ENCODE assay signal across 8 cellular contexts in the genomic region with DNA sequence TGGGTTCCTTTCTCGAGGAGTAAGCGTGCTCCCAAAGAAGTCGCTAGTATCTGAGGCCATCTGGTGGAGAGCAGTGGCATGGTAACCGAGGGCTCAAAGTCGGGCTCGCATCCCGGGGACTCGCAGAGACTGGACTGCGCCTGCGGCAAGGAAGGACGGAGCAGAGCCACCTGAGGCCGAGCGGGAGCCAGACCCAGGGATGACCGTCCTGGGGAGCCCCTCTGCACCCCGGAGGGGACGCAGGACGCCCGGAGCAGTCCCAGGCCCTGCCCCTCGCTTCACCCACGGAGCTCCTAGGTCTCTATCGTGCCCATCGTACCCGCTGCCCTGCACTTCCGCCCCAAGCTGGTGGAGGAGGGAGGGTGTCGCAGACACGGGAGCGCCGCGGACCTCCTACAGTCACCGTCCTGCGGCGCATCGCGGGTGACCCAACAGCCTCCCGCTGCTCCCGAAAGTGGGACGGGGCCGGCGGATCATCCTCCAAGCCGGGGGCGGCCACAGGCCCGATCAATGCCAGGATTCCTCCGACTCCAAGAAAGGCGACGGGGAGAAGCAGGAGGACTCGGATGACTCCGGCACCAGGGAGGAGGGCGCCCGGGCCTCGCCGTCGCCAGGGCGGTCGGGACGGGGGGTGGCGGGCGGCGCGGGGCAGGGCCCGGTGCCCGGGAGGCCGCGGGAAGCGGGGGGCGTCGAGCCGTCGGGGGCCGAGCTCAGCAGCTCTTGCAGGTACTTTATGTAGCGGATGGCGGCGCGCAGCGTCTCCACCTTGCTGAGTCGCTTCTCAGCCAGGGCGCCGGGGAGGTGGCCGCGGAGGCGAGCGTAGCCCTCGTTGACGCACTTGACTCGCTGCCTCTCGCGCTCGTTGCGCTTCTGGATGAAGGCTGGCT. TPM values are rescaled to one million over a fixed set of nuclear protein-coding genes. Genes with fewer than 3 reads are reported as not detected.
DNase-seq lines count a peak whose midpoint lies in the region; ATAC-seq and TF ChIP-seq lines count a peak whose summit lies in the region.

No MANE protein-coding gene starts in this region.

- H3K36me3 ChIP-seq in ES-I3 (ENCODE audit: insufficient read depth, low read length) (no peaks in the 10 kb centered on the region), SK-N-SH (replicated peaks in 1 of 2; ENCODE audit: control insufficient read depth in 1 of 2, insufficient read depth in 2 of 2, low read length in 1 of 2) (no peaks in the 10 kb centered on the region), testis (ENCODE audit: low read depth, missing control alignments) (no peaks in the 10 kb centered on the region)

- DNase-seq in HEK293T (ENCODE audit: extremely low spot score) (peak; percentile 96), NAMALWA (ENCODE audit: low spot score) (peak; percentile 87), SK-N-SH (peak; percentile 97), glomerular visceral epithelial cell (ENCODE audit: extremely low spot score) (peak; percentile 94), omental fat pad (ENCODE audit: low spot score) (peak; percentile 36), testis (peak; percentile 95)

- H3K27ac ChIP-seq in SK-N-SH (ENCODE audit: low read depth in 2 of 2, low read length in 1 of 2) (peak overlapping the region in 1 of 2 experiments; percentile 39; a peak in 1 of 4 replicates), testis (no peak overlapping the region)

- intact Hi-C loops in testis (cut with DNase I; ENCODE audit: low total_unique reads), result loop anchor here (10.0 kb wide), 1 partner anchor 140 kb away; no protein-coding TSS in a partner anchor

- peak overlapping the region; percentile 98 for H2AFZ ChIP-seq in SK-N-SH (ENCODE audit: low read depth)

- H3K9me3 Mint-ChIP-seq in activated naive CD4-positive, alpha-beta T cell treated with anti-CD3 and anti-CD28 coated beads, Interleukin-2, amount 50 U/mL, for 24 hours, result no peaks in the 10 kb centered on the region

- peak overlapping the region; percentile 87 for H3K4me2 ChIP-seq in SK-N-SH

- CTCF ChIA-PET in HEK293T (lab: Yijun Ruan, JAX), result interaction anchor here (1.0 to 2.2 kb wide), 6 partner anchors 12 to 224 kb away, joined by 4 to 17 read pairs (median 6); no protein-coding TSS in a partner anchor
- CTCF ChIA-PET in SK-N-SH (lab: Yijun Ruan, JAX), result interaction anchor here (0.6 to 6.7 kb wide), 41 partner anchors 8 to 555 kb away, joined by 3 to 114 read pairs (median 3); no protein-coding TSS in a partner anchor

- H3K79me2 ChIP-seq in SK-N-SH (ENCODE audit: insufficient read depth), result no peaks in the 10 kb centered on the region

- TF ChIP-seq CTCF in SK-N-SH (IDR thresholded peaks at IDR 0.05) (peak; percentile 85), omental fat pad (IDR thresholded peaks at IDR 0.05) (peak in 2 of 3 donors; percentile 15 to 51), testis (IDR thresholded peaks at IDR 0.05) (peak; percentile 73 to 80 (median 80))

- no peaks in the 10 kb centered on the region for H3K9me2 ChIP-seq in SK-N-SH

- peak; percentile 91 for ATAC-seq in omental fat pad (ENCODE audit: low FRiP score)

- H3K27me3 ChIP-seq in SK-N-SH (ENCODE audit: insufficient read depth), result peaks cover 5% of the 10 kb centered on the region; the same call in 1 of the 2 replicates
- H3K27me3 ChIP-seq in testis, result no peaks in the 10 kb centered on the region

- TF ChIP-seq POLR2A in testis (IDR thresholded peaks at IDR 0.05), result no peak

- TF ChIP-seq EP300 in SK-N-SH (IDR thresholded peaks at IDR 0.05; ENCODE audit: borderline replicate concordance in 1 of 2, low read depth in 1 of 2, low read length in 1 of 2), result no peak

- H4K20me1 ChIP-seq in SK-N-SH (ENCODE audit: insufficient read depth), result no peaks in the 10 kb centered on the region

- H3K4me3 ChIP-seq in SK-N-SH (ENCODE audit: low read depth in 2 of 2, low read length in 1 of 2) (peak overlapping the region; percentile 65 to 97), testis (peak overlapping the region; percentile 56 to 69)

- peak overlapping the region; percentile 92 for H3K4me3 Mint-ChIP-seq in activated naive CD4-positive, alpha-beta T cell treated with anti-CD3 and anti-CD28 coated beads, Interleukin-2, amount 50 U/mL, for 24 hours

- no peaks in the 10 kb centered on the region for H3K36me3 Mint-ChIP-seq in activated naive CD4-positive, alpha-beta T cell treated with anti-CD3 and anti-CD28 coated beads, Interleukin-2, amount 50 U/mL, for 24 hours

- no peaks in the 10 kb centered on the region for H3K27me3 Mint-ChIP-seq in activated naive CD4-positive, alpha-beta T cell treated with anti-CD3 and anti-CD28 coated beads, Interleukin-2, amount 50 U/mL, for 24 hours

- H3K9ac ChIP-seq in ES-I3 (ENCODE audit: low read depth, low read length) (peak overlapping the region; percentile 61), SK-N-SH (peak overlapping the region; percentile 73)

- POLR2A ChIA-PET in HEK293T (lab: Yijun Ruan, JAX), result no interaction called here
- POLR2A ChIA-PET in SK-N-SH (lab: Yijun Ruan, JAX), result interaction anchor here (0.5 to 0.9 kb wide), 2 partner anchors 141 to 143 kb away, joined by 3 read pairs; no protein-coding TSS in a partner anchor

- no peaks in the 10 kb centered on the region for H3F3A ChIP-seq in SK-N-SH (replicated peaks; ENCODE audit: insufficient read depth)

- 0 out of 2 replicates have a peak, but pooled peaks cover 2% of the 10 kb centered on the region for H3K4me1 ChIP-seq in ES-I3 (ENCODE audit: insufficient read depth, low read length)
- peaks cover 0 to 7% of the 10 kb centered on the region in 2 experiments; a peak in 1 of 4 replicates for H3K4me1 ChIP-seq in SK-N-SH (ENCODE audit: control insufficient read depth in 1 of 2, insufficient read depth in 2 of 2, low read depth in 1 of 2, low read length in 1 of 2)
- peaks cover 3% of the 10 kb centered on the region for H3K4me1 ChIP-seq in testis

- peak; percentile 95 for TF ChIP-seq RAD21 in SK-N-SH (IDR thresholded peaks at IDR 0.05; ENCODE audit: low read length)

- WGBS in SK-N-SH (ENCODE audit: low lambda C conversion rate), result 34% methylated on average over 20 of the region's 88 CpGs
- WGBS in testis, 2 donors, result 2% methylated on average over 73 of the region's 88 CpGs; no CpG with 5 or more reads in 1 of the 2 donors

- H3K27ac Mint-ChIP-seq in activated naive CD4-positive, alpha-beta T cell treated with anti-CD3 and anti-CD28 coated beads, Interleukin-2, amount 50 U/mL, for 24 hours, result no peak overlapping the region

- H3K4me1 Mint-ChIP-seq in activated naive CD4-positive, alpha-beta T cell treated with anti-CD3 and anti-CD28 coated beads, Interleukin-2, amount 50 U/mL, for 24 hours, result peaks cover 10% of the 10 kb centered on the region

- H3K9me3 ChIP-seq in ES-I3 (ENCODE audit: control insufficient read depth, insufficient read depth, low read length) (no peaks in the 10 kb centered on the region), SK-N-SH (no peaks in the 10 kb centered on the region), testis (no peaks in the 10 kb centered on the region)

TF ChIP-seq in HEK293T, 16 proteins besides CTCF, POLR2A, EP300 and RAD21 (continues in another document):
- TF ChIP-seq SUZ12 (IDR thresholded peaks at IDR 0.05) (no peak), FOXM1 (IDR thresholded peaks at IDR 0.05; ENCODE audit: borderline replicate concordance) (no peak), LEF1 (IDR thresholded peaks at IDR 0.05; ENCODE audit: borderline replicate concordance) (no peak), TARDBP (IDR thresholded peaks at IDR 0.05) (no peak), L3MBTL2 (conservative IDR thresholded peaks at IDR 0.05) (no peak), CTBP1 (IDR thresholded peaks at IDR 0.05; ENCODE audit: borderline replicate concordance) (no peak), ELF4 (IDR thresholded peaks at IDR 0.05) (no peak)

TF ChIP-seq in SK-N-SH, 30 proteins besides CTCF, POLR2A, EP300 and RAD21 (continues in another document):
- TF ChIP-seq GABPA (IDR thresholded peaks at IDR 0.05; ENCODE audit: low read depth) (no peak; the same call in 1 of the 2 replicates), SMC3 (IDR thresholded peaks at IDR 0.05; ENCODE audit: low read depth, low read length) (peak; percentile 95), NFIC (IDR thresholded peaks at IDR 0.05; ENCODE audit: borderline replicate concordance) (no peak)
- TF ChIP-seq, protein P1, sequence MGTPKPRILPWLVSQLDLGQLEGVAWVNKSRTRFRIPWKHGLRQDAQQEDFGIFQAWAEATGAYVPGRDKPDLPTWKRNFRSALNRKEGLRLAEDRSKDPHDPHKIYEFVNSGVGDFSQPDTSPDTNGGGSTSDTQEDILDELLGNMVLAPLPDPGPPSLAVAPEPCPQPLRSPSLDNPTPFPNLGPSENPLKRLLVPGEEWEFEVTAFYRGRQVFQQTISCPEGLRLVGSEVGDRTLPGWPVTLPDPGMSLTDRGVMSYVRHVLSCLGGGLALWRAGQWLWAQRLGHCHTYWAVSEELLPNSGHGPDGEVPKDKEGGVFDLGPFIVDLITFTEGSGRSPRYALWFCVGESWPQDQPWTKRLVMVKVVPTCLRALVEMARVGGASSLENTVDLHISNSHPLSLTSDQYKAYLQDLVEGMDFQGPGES (IDR thresholded peaks at IDR 0.05; ENCODE audit: low read depth, low read length), result no peak

RNA-seq across cellular contexts. Expression of gene CACNA1S, which starts 2.3 kb away (rescaled TPM):
- polyA plus RNA-seq in SK-N-SH (2012; rRNA removed), result not detected in 2 replicates
- polyA plus RNA-seq in SK-N-SH (2012; cell fraction: cytosol; rRNA removed), result 0.01 TPM in 1 of 2 replicates, not detected in the other
- polyA plus RNA-seq in SK-N-SH (2012; cell fraction: nucleus; rRNA removed), result not detected in 2 replicates
- not detected for total RNA-seq in omental fat pad
- under 1 TPM; 0.08 to 0.12 TPM for total RNA-seq in testis
- polyA plus RNA-seq in testis (ENCODE audit: insufficient read depth, low read depth, low replicate concordance), result 0.87 TPM

RNA-seq across cellular contexts. Expression of gene ASCL5, which starts 12.5 kb away (rescaled TPM):
- polyA plus RNA-seq in SK-N-SH (2012; rRNA removed) (0.05 TPM in 1 of 2 replicates, not detected in the other), testis (ENCODE audit: insufficient read depth, low read depth, low replicate concordance) (not detected)
- polyA plus RNA-seq in SK-N-SH (2012; cell fraction: cytosol; rRNA removed), result not detected in 2 replicates
- polyA plus RNA-seq in SK-N-SH (2012; cell fraction: nucleus; rRNA removed), result 0.04 and 0.06 TPM in 2 replicates
- total RNA-seq in omental fat pad (not detected), testis (under 1 TPM in 1 of 2 donors, not detected in 1; 0.24 TPM)

RNA-seq across cellular contexts. Expression of gene TMEM9, which starts 39.8 kb away (rescaled TPM):
- 126 and 160 TPM in 2 replicates for polyA plus RNA-seq in SK-N-SH (2012; rRNA removed)
- polyA plus RNA-seq in SK-N-SH (2012; cell fraction: cytosol; rRNA removed), result 72.5 and 122 TPM in 2 replicates
- 97.8 and 148 TPM in 2 replicates for polyA plus RNA-seq in SK-N-SH (2012; cell fraction: nucleus; rRNA removed)
- total RNA-seq in omental fat pad, result 10 to 100 TPM; 26.2 to 53.8 (median 45.7) TPM
- total RNA-seq in testis, result 100 to 1,000 TPM; 101 to 134 TPM
- polyA plus RNA-seq in testis (ENCODE audit: insufficient read depth, low read depth, low replicate concordance), result 124 TPM

Comparison
In these comparisons a context has a peak if more than half of its experiments do, and no peak if none do; other contexts are left out.
1. DNase-seq: peak in every context shown above with its lines; median percentile 97 in SK-N-SH; 96 in HEK293T; 95 in testis; 94 in glomerular visceral epithelial cell; 87 in NAMALWA; 36 in omental fat pad.
2. CTCF ChIP-seq: peak in every context shown above with its lines; median percentile 85 in SK-N-SH; 80 in testis; 33 in omental fat pad.